In genomic region chr3:113166719-113167492, GRCh38 we compare ENCODE assay signal across 8 cellular contexts. TPM values are rescaled to one million over a fixed set of nuclear protein-coding genes. Genes with fewer than 3 reads are reported as not detected.
A peak's percentile ranks its signal among the peaks of the same experiment; 100 is the strongest.
DNase-seq lines count a peak whose midpoint lies in the region; ATAC-seq, FAIRE-seq and TF ChIP-seq lines count a peak whose summit lies in the region.

No MANE protein-coding gene starts in this region.

- no peak overlapping the region for H2AFZ ChIP-seq in MM.1S (ENCODE audit: low read length)

- no peak for TF ChIP-seq POLR2A in H54 (IDR thresholded peaks at IDR 0.05; ENCODE audit: low read depth, low read length)

- H4K20me1 ChIP-seq in MM.1S (ENCODE audit: insufficient read depth, low read length), result no peaks in the 10 kb centered on the region

- no peak for FAIRE-seq in H54 (lab: Jason Lieb, UNC)

- intact Hi-C loops in posterior cingulate gyrus (cut with DNase I), result no loop called here

- no peak overlapping the region for H3K9ac ChIP-seq in MM.1S (ENCODE audit: low read length)

- no peaks in the 10 kb centered on the region for H3K79me2 ChIP-seq in MM.1S (ENCODE audit: low read length)

- H3F3A ChIP-seq in MM.1S (ENCODE audit: insufficient read depth, low read length), result no peaks in the 10 kb centered on the region

- H3K9me3 ChIP-seq in MM.1S (replicated peaks; ENCODE audit: insufficient read depth, low read length), result no peaks in the 10 kb centered on the region

- ATAC-seq in HG02610 (IDR thresholded peaks at IDR 0.05; ENCODE audit: unreplicated experiment), result no peak

- H3K36me3 ChIP-seq in MM.1S (replicated peaks; ENCODE audit: insufficient read depth, low read length), result no peaks in the 10 kb centered on the region

- no peaks in the 10 kb centered on the region for H3K4me1 ChIP-seq in MM.1S (ENCODE audit: low read length)

- H3K27ac ChIP-seq in MM.1S (ENCODE audit: low read length), result no peak overlapping the region

- H3K27me3 ChIP-seq in MM.1S (replicated peaks; ENCODE audit: insufficient read depth, low read length), result no peaks in the 10 kb centered on the region

- H3K9me2 ChIP-seq in MM.1S (replicated peaks; ENCODE audit: insufficient read depth, low read length), result no peaks in the 10 kb centered on the region

- no peak overlapping the region for H3K4me2 ChIP-seq in MM.1S (ENCODE audit: low read depth, low read length)

- TF ChIP-seq CTCF in fibroblast of the aortic adventitia (IDR thresholded peaks at IDR 0.05; ENCODE audit: insufficient read depth, low read length), result no peak
- TF ChIP-seq CTCF in MM.1S (IDR thresholded peaks at IDR 0.05; ENCODE audit: low read length), result no peak
- TF ChIP-seq CTCF in GM10266 (IDR thresholded peaks at IDR 0.05; ENCODE audit: control insufficient read depth, insufficient read depth, low read depth, missing control alignments), result no peak

- DNase-seq in DMS153 treated with DMSO at 0.1 percent for 48 hours (lab: John Stamatoyannopoulos, UW; ENCODE audit: unreplicated experiment), result peak; percentile 71
- peak; percentile 9 to 54 for DNase-seq in NCI-H526 (lab: John Stamatoyannopoulos, UW)
- peak; percentile 69 for DNase-seq in fibroblast of the aortic adventitia (ENCODE audit: low read depth)
- peak in 7 of 10 donors; percentile 9 to 42 (median 15) for DNase-seq in posterior cingulate gyrus
- DNase-seq in H54 (ENCODE audit: insufficient read length, low spot score), result no peak
- DNase-seq in MM.1S, result no peak
- no peak for DNase-seq in GM10266 (ENCODE audit: extremely low spot score)

- no peak overlapping the region for H3K4me3 ChIP-seq in fibroblast of the aortic adventitia (ENCODE audit: low read depth, low read length)
- no peak overlapping the region for H3K4me3 ChIP-seq in MM.1S (ENCODE audit: low read length)

RNA-seq across cellular contexts. Expression of gene BOC, which starts 44.5 kb away (rescaled TPM):
- 16.9 and 25.9 TPM in 2 replicates for total RNA-seq in fibroblast of the aortic adventitia (ENCODE audit: low replicate concordance)

Comparison
In these comparisons a context has a peak if more than half of its experiments do, and no peak if none do; other contexts are left out.
1. DNase-seq: peak in DMS153 treated with DMSO at 0.1 percent for 48 hours (single experiment), NCI-H526 (2 of 2), fibroblast of the aortic adventitia (single experiment) and posterior cingulate gyrus (7 of 10); none in H54 (single experiment), MM.1S (single experiment) and GM10266 (single experiment).